In genomic region chr9:107760469-107761242, GRCh38 we compare ENCODE assay signal across 12 cellular contexts.
DNase-seq lines count a peak whose midpoint lies in the region; ATAC-seq and TF ChIP-seq lines count a peak whose summit lies in the region.
"Had no signal": no experiment of that assay in that cellular context is flagged by ENCODE, and none has a peak within 500 bp of the region (broad histone marks: within the 10 kb centered on the region; RNA-seq: fewer than 3 reads in every experiment).

No MANE protein-coding gene starts in this region.

- no peaks in the 10 kb centered on the region for H3K9me3 ChIP-seq in esophagus muscularis mucosa
- H3K9me3 ChIP-seq in mucosa of descending colon: no peaks in the 10 kb centered on the region

- TF ChIP-seq CTCF in esophagus muscularis mucosa (IDR thresholded peaks at IDR 0.05): no peak
- no peak for TF ChIP-seq CTCF in mucosa of descending colon (IDR thresholded peaks at IDR 0.05)
- no peak for TF ChIP-seq CTCF in type B pancreatic cell (conservative IDR thresholded peaks at IDR 0.05)

- H3K4me1 ChIP-seq in esophagus muscularis mucosa: peaks cover 0 to 5% (median under 1%) of the 10 kb centered on the region in 4 donors
- H3K4me1 ChIP-seq in mucosa of descending colon (ENCODE audit: low read depth): peaks cover 3% of the 10 kb centered on the region

- peak overlapping the region; percentile 91 for H3K27ac Mint-ChIP-seq in type B pancreatic cell
- H3K27ac Mint-ChIP-seq: activated naive CD8-positive, alpha-beta T cell treated with anti-CD3 and anti-CD28 coated beads for 36 hours; CD4-positive, alpha-beta memory T cell had no signal

- no peaks in the 10 kb centered on the region for H3K36me3 ChIP-seq in esophagus muscularis mucosa
- H3K36me3 ChIP-seq in mucosa of descending colon (ENCODE audit: low read depth): no peaks in the 10 kb centered on the region

- DNase-seq in NOMO-1 treated with dmso at 0.1 percent for 144 hours (lab: John Stamatoyannopoulos, UW; ENCODE audit: unreplicated experiment): peak; percentile 97
- DNase-seq in esophagus muscularis mucosa (ENCODE audit: extremely low spot score): no peak
- DNase-seq in mucosa of descending colon: no peak
- no peak for DNase-seq in type B pancreatic cell (ENCODE audit: extremely low spot score, unreplicated experiment)
- DNase-seq in HT-29 (ENCODE audit: low spot score): no peak
- no peak for DNase-seq in germinal center (ENCODE audit: low spot score)
- DNase-seq: activated naive CD8-positive, alpha-beta T cell treated with anti-CD3 and anti-CD28 coated beads for 36 hours; CD4-positive, alpha-beta memory T cell; NCI-H2227 treated with DMSO at 0.1 percent for 48 hours; stimulated activated CD4-positive, alpha-beta T cell treated with anti-CD3 and anti-CD28 coated beads, Interleukin-4, amount 100 ng/mL, for 1 hour; stimulated activated naive CD4-positive, alpha-beta T cell treated with Interleukin-2 at 50 U/mL for 16 hours had no signal

- no peaks in the 10 kb centered on the region for H3K27me3 Mint-ChIP-seq in type B pancreatic cell
- H3K27me3 Mint-ChIP-seq: CD4-positive, alpha-beta memory T cell had no signal

- H3K27ac ChIP-seq in esophagus muscularis mucosa (replicated peaks in 1 of 4): peak overlapping the region in 3 of 4 donors; percentile 40 to 45 (median 43)

- no peak for TF ChIP-seq EP300 in esophagus muscularis mucosa (IDR thresholded peaks at IDR 0.05)

- ATAC-seq in mucosa of descending colon (peak; percentile 69), GM21367 (IDR thresholded peaks at IDR 0.05; ENCODE audit: unreplicated experiment) (no peak)

- peaks cover 11% of the 10 kb centered on the region for H3K9me3 Mint-ChIP-seq in type B pancreatic cell

- no peak for TF ChIP-seq POLR2A in esophagus muscularis mucosa (IDR thresholded peaks at IDR 0.05; ENCODE audit: low read depth)

- no peaks in the 10 kb centered on the region for H3K27me3 ChIP-seq in esophagus muscularis mucosa

- H3K4me3 ChIP-seq in esophagus muscularis mucosa: no peak overlapping the region
- no peak overlapping the region for H3K4me3 ChIP-seq in mucosa of descending colon

- peaks cover 5% of the 10 kb centered on the region for H3K4me1 Mint-ChIP-seq in type B pancreatic cell (ENCODE audit: unreplicated experiment)
- H3K4me1 Mint-ChIP-seq: activated naive CD8-positive, alpha-beta T cell treated with anti-CD3 and anti-CD28 coated beads for 36 hours; CD4-positive, alpha-beta memory T cell had no signal

- intact Hi-C loops in esophagus muscularis mucosa (cut with DNase I) (no loop called here), mucosa of descending colon (cut with DNase I, micrococcal nuclease) (no loop called here)

- H3K36me3 Mint-ChIP-seq in type B pancreatic cell: no peaks in the 10 kb centered on the region
- H3K36me3 Mint-ChIP-seq: activated naive CD8-positive, alpha-beta T cell treated with anti-CD3 and anti-CD28 coated beads for 36 hours; CD4-positive, alpha-beta memory T cell had no signal

- no peak overlapping the region for H3K4me3 Mint-ChIP-seq in type B pancreatic cell
- H3K4me3 Mint-ChIP-seq: activated naive CD8-positive, alpha-beta T cell treated with anti-CD3 and anti-CD28 coated beads for 36 hours; CD4-positive, alpha-beta memory T cell had no signal

- 66% methylated on average over 12 of the region's 12 CpGs for WGBS in esophagus muscularis mucosa
